1 cellular context compared by ENCODE assay signal in the genomic region with DNA sequence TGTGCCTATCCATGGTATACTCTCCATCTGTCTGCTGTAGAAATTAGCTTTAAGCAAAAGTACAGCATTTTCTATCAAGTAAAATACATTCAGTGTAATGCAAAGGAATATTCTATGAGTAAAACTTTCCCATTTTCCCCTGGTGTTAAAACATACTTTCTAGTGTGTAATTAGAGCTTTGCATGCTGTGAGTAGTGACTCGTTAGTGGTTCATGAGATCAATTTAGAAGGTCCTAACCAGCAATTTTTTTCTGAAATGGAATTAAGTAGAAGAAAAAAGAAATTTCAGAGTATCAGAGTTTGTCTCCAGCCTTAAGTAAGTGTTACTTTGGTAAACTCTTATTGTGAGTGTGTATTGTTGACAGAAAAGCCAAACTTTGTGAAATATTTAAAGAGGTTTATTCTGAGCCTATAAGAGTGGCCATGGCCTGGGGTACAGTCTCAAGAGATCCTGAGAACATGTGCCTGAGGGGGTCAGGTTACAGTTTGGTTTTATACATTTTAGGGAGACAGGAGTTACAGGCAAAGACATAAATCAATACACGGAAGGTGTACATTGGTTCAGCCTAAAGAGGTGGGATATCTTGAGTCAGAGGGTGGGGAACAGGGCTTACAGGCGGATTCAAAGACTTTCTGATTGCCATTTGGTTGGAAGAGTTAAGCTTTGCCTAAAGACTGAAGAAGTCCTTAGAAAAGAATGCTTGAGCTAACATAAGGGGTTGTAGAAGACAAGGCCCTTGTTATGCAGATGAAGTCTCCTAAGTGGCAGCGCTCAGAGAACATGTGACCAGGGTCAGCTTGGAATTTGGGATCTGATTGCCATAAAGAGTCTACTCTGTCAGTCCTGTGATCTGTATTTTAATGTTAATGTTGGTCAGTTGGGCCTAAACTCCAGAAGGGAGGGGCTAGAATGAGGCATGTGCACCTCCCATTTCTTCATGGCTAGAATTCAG.
TF ChIP-seq lines count a peak whose summit lies in the region.

No MANE protein-coding gene starts in this region.

TF ChIP-seq in A549, 52 proteins besides CTCF, POLR2A, EP300 and RAD21:
- TF ChIP-seq REST (IDR thresholded peaks at IDR 0.05) (no peak), KDM1A (IDR thresholded peaks at IDR 0.05; ENCODE audit: low read depth) (no peak), HOXA7 (CRISPR knock-in tag; IDR thresholded peaks at IDR 0.05) (no peak), CBX8 (IDR thresholded peaks at IDR 0.05) (no peak)
TF ChIP-seq in A549: peak in this region for 0.
